In the genomic region with DNA sequence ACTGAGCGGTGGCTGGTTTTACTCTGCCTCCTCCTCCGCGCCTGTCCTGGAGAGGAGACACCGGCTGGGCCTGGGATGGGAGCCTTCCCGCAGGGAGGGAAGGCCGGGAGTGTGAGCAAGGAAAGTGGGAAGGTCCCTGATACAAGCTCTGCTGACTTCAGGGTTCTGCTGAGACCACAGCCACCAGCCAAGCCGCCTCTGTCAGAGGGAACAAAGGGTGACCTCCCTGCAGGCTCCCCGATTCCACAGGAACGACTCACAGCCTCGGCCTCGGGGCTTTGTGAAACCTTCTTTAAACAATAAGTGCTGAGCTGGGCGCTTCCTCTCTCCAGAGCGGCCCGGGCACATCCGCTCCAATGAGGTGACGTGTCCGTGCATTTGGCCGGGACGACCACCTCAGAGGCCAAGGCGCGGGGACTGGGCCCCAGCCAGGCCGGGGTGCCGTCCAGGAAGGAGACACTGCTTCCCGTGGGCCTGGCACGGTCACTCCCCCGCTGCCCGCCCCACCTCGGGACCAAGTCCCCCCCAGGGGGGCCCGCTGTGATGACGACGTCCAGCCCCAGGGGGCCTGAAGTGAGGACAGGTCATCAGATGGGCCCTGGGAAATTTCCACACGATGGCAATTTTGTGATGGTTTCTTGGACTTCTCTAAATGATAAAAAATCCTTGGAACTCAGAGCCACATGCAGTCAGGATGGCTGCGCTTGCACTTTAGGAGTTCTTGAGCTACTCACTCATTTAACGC, we compare ENCODE assay signal across 10 cellular contexts. TPM values are rescaled to one million over a fixed set of nuclear protein-coding genes. Genes with fewer than 3 reads are reported as not detected.
DNase-seq lines count a peak whose midpoint lies in the region; ATAC-seq and TF ChIP-seq lines count a peak whose summit lies in the region.
"Had no signal": no experiment of that assay in that cellular context is flagged by ENCODE, and none has a peak within 500 bp of the region (broad histone marks: within the 10 kb centered on the region; RNA-seq: fewer than 3 reads in every experiment).

No MANE protein-coding gene starts in this region.

- H3K36me3 ChIP-seq in heart right ventricle: no peaks in the 10 kb centered on the region
- no peaks in the 10 kb centered on the region for H3K36me3 ChIP-seq in prostate gland

- peak overlapping the region in 3 of 10 donors; percentile 15 to 22 (median 17) for H3K4me3 ChIP-seq in heart right ventricle
- no peak overlapping the region for H3K4me3 ChIP-seq in prostate gland

- 41 to 57% methylated on average over 34 of the region's 34 CpGs for WGBS in heart right ventricle, 2 donors
- 36% methylated on average over 33 of the region's 34 CpGs for WGBS in prostate gland

- TF ChIP-seq CTCF in heart right ventricle (IDR thresholded peaks at IDR 0.05): no peak
- no peak for TF ChIP-seq CTCF in prostate gland (IDR thresholded peaks at IDR 0.05)

- TF ChIP-seq POLR2A in prostate gland (IDR thresholded peaks at IDR 0.05): no peak

- DNase-seq in ELF-1 (ENCODE audit: low read depth, low spot score): peak; percentile 69
- peak in 32 of 56 donors; percentile 7 to 75 (median 38) for DNase-seq in amygdala (lab: John Stamatoyannopoulos, UW)
- peak; percentile 68 to 72 for DNase-seq in heart right ventricle
- DNase-seq in prostate gland (ENCODE audit: low spot score): no peak
- DNase-seq in NCI-H748 treated with DMSO at 0.1 percent for 48 hours (lab: John Stamatoyannopoulos, UW): no peak
- DNase-seq in NCI-H510A treated with DMSO at 0.1 percent for 48 hours (lab: John Stamatoyannopoulos, UW): no peak
- DNase-seq in stimulated activated CD4-positive, alpha-beta T cell treated with anti-CD3 and anti-CD28 coated beads, Interleukin-12 subunit alpha, Interleukin-12 subunit beta, amount 100 ng/mL, for 4 hours: no peak
- DNase-seq: KG1 had no signal

- ATAC-seq in heart right ventricle: peak; percentile 76 to 89 (median 80)
- no peak for ATAC-seq in GM18861 (IDR thresholded peaks at IDR 0.05; ENCODE audit: unreplicated experiment)

- H3K27ac ChIP-seq in heart right ventricle (peak overlapping the region; percentile 66 to 90 (median 76)), prostate gland (peak overlapping the region; percentile 57 to 63)

- H3K27me3 ChIP-seq in heart right ventricle (no peaks in the 10 kb centered on the region), prostate gland (replicated peaks; ENCODE audit: insufficient read depth) (no peaks in the 10 kb centered on the region)

- intact Hi-C loops in heart right ventricle (cut with DNase I): loop anchor here in 4 of 10 donors (5.0 to 10.0 kb wide), 3 partner anchors 48 to 113 kb away; no protein-coding TSS in a partner anchor
- intact Hi-C loops in prostate gland (cut with DNase I): loop anchor here (5.0 kb wide), 1 partner anchor 48 kb away; no protein-coding TSS in a partner anchor

- H3K4me1 ChIP-seq in heart right ventricle (peaks cover 20 to 46% (median 36%) of the 10 kb centered on the region in 9 donors), prostate gland (replicated peaks) (no peaks in the 10 kb centered on the region)

- H3K9me3 ChIP-seq in heart right ventricle (no peaks in the 10 kb centered on the region), prostate gland (no peaks in the 10 kb centered on the region)

RNA-seq across cellular contexts. Expression of a gene that starts 11.8 kb away (rescaled TPM):
- not detected for total RNA-seq in heart right ventricle
- polyA plus RNA-seq in heart right ventricle: not detected
- not detected for total RNA-seq in prostate gland
- total RNA-seq: cerebellum had no signal

Comparison
In these comparisons a context has a peak if more than half of its experiments do, and no peak if none do; other contexts are left out.
1. DNase-seq: peak in ELF-1 (single experiment), amygdala (32 of 56) and heart right ventricle (2 of 2); none in prostate gland (single experiment), NCI-H748 treated with DMSO at 0.1 percent for 48 hours (single experiment), NCI-H510A treated with DMSO at 0.1 percent for 48 hours (single experiment) and stimulated activated CD4-positive, alpha-beta T cell treated with anti-CD3 and anti-CD28 coated beads, Interleukin-12 subunit alpha, Interleukin-12 subunit beta, amount 100 ng/mL, for 4 hours (single experiment).